Comparison of ENCODE assay signal across 14 cellular contexts in genomic region chr5:32297181-32298055, GRCh38. TPM values are rescaled to one million over a fixed set of nuclear protein-coding genes. Genes with fewer than 3 reads are reported as not detected.
DNase-seq lines count a peak whose midpoint lies in the region; ATAC-seq and TF ChIP-seq lines count a peak whose summit lies in the region.
"Had no signal": no experiment of that assay in that cellular context is flagged by ENCODE, and none has a peak within 500 bp of the region (broad histone marks: within the 10 kb centered on the region; RNA-seq: fewer than 3 reads in every experiment).

No MANE protein-coding gene starts in this region.

- peaks cover 17% of the 10 kb centered on the region for H4K20me1 ChIP-seq in hepatocyte (ENCODE audit: insufficient read depth, poor library complexity, severe bottlenecking)

- H3K27ac Mint-ChIP-seq in CD8-positive, alpha-beta memory T cell, result peak overlapping the region in 5 of 8 donors; percentile 22 to 75 (median 59)
- peak overlapping the region in 5 of 6 donors; percentile 6 to 92 (median 77) for H3K27ac Mint-ChIP-seq in naive B cell
- H3K27ac Mint-ChIP-seq: activated CD4-positive, alpha-beta T cell treated with anti-CD3 and anti-CD28 coated beads, Interleukin-2, amount 10 ng/mL, durations not matched to agents 7 days and 5 days; CD4-positive, alpha-beta T cell had no signal

- DNase-seq in CD8-positive, alpha-beta memory T cell, result no peak
- DNase-seq in astrocyte of the hippocampus (ENCODE audit: low read depth, low spot score) (peak; percentile 8), naive B cell (no peak), GM20000 (ENCODE audit: low spot score) (no peak), hepatocyte (ENCODE audit: low spot score) (no peak), testis (no peak), COLO668 (lab: John Stamatoyannopoulos, UW; ENCODE audit: unreplicated experiment) (no peak)
- DNase-seq: activated CD4-positive, alpha-beta T cell treated with anti-CD3 and anti-CD28 coated beads, Interleukin-2, amount 10 ng/mL, durations not matched to agents 7 days and 5 days; CD4-positive, alpha-beta T cell; NCI-H82; ovary; stimulated activated CD4-positive, alpha-beta T cell treated with anti-CD3 and anti-CD28 coated beads, Interleukin-2, amount 100 ng/mL, for 48 hours had no signal

- H3K27me3 Mint-ChIP-seq in CD8-positive, alpha-beta memory T cell, result no peaks in the 10 kb centered on the region
- H3K27me3 Mint-ChIP-seq in naive B cell, result no peaks in the 10 kb centered on the region
- H3K27me3 Mint-ChIP-seq: activated CD4-positive, alpha-beta T cell treated with anti-CD3 and anti-CD28 coated beads, Interleukin-2, amount 10 ng/mL, durations not matched to agents 7 days and 5 days; CD4-positive, alpha-beta T cell had no signal

- 75% methylated on average over 2 of the region's 2 CpGs for WGBS in hepatocyte (ENCODE audit: low lambda C conversion rate, missing lambda C conversion rate)
- 33 to 49% methylated on average over 2 of the region's 2 CpGs for WGBS in testis, 2 donors

- H3K4me2 ChIP-seq in hepatocyte, result no peak overlapping the region

- no peaks in the 10 kb centered on the region for H3K4me1 ChIP-seq in CD8-positive, alpha-beta memory T cell (ENCODE audit: insufficient read depth, low read length)
- H3K4me1 ChIP-seq in hepatocyte (ENCODE audit: insufficient read depth), result no peaks in the 10 kb centered on the region
- H3K4me1 ChIP-seq in testis, result peaks cover 16% of the 10 kb centered on the region

- H3K27ac ChIP-seq in CD8-positive, alpha-beta memory T cell (ENCODE audit: low read depth, low read length), result peak overlapping the region; percentile 22
- H3K27ac ChIP-seq in hepatocyte, result no peak overlapping the region
- H3K27ac ChIP-seq in testis, result no peak overlapping the region
- H3K27ac ChIP-seq: ovary had no signal

- POLR2A ChIA-PET in CD8-positive, alpha-beta memory T cell (lab: Charles Lee), result interaction anchor here (0.5 kb wide), 1 partner anchor 14 kb away, joined by 3 read pairs; no protein-coding TSS in a partner anchor

- H3K79me2 ChIP-seq in hepatocyte, result peaks cover 93% of the 10 kb centered on the region

- H3K4me3 ChIP-seq in CD8-positive, alpha-beta memory T cell (ENCODE audit: low read length), result no peak overlapping the region
- H3K4me3 ChIP-seq in hepatocyte (no peak overlapping the region), testis (no peak overlapping the region)
- H3K4me3 ChIP-seq: ovary had no signal

- H3K9me3 ChIP-seq in CD8-positive, alpha-beta memory T cell (ENCODE audit: low read length), result no peaks in the 10 kb centered on the region
- H3K9me3 ChIP-seq in hepatocyte (ENCODE audit: low read depth), result no peaks in the 10 kb centered on the region
- no peaks in the 10 kb centered on the region for H3K9me3 ChIP-seq in testis
- H3K9me3 ChIP-seq: ovary had no signal

- H3K36me3 ChIP-seq in CD8-positive, alpha-beta memory T cell (ENCODE audit: insufficient read depth, low read length), result peaks cover 7% of the 10 kb centered on the region
- H3K36me3 ChIP-seq in hepatocyte (replicated peaks; ENCODE audit: insufficient read depth, low read depth), result no peaks in the 10 kb centered on the region
- H3K36me3 ChIP-seq in testis (ENCODE audit: low read depth, missing control alignments), result no peaks in the 10 kb centered on the region
- H3K36me3 ChIP-seq: ovary had no signal

- peaks cover 36 to 64% (median 53%) of the 10 kb centered on the region in 3 donors for H3K4me1 Mint-ChIP-seq in CD8-positive, alpha-beta memory T cell
- peaks cover 55 to 75% (median 59%) of the 10 kb centered on the region in 3 donors for H3K4me1 Mint-ChIP-seq in naive B cell

- no peak for TF ChIP-seq POLR2A in testis (IDR thresholded peaks at IDR 0.05)

- no peaks in the 10 kb centered on the region for H3K9me2 ChIP-seq in hepatocyte (replicated peaks; ENCODE audit: insufficient read depth)

- H3K4me3 Mint-ChIP-seq in CD8-positive, alpha-beta memory T cell, result no peak overlapping the region
- peak overlapping the region in 1 of 8 donors; percentile 15 for H3K4me3 Mint-ChIP-seq in naive B cell
- H3K4me3 Mint-ChIP-seq: activated CD4-positive, alpha-beta T cell treated with anti-CD3 and anti-CD28 coated beads, Interleukin-2, amount 10 ng/mL, durations not matched to agents 7 days and 5 days; CD4-positive, alpha-beta T cell had no signal

- H3K36me3 Mint-ChIP-seq in CD8-positive, alpha-beta memory T cell, result peaks cover 0 to 64% (median 12%) of the 10 kb centered on the region in 3 donors
- peaks cover 0 to 17% of the 10 kb centered on the region in 2 donors for H3K36me3 Mint-ChIP-seq in naive B cell

- no peaks in the 10 kb centered on the region for H3K27me3 ChIP-seq in CD8-positive, alpha-beta memory T cell (ENCODE audit: insufficient read depth, low read length, poor library complexity, severe bottlenecking)
- H3K27me3 ChIP-seq in hepatocyte (no peaks in the 10 kb centered on the region), testis (no peaks in the 10 kb centered on the region)
- H3K27me3 ChIP-seq: ovary had no signal

- peak; percentile 10 for ATAC-seq in HG02981 (IDR thresholded peaks at IDR 0.05; ENCODE audit: unreplicated experiment)
- ATAC-seq in naive B cell (ENCODE audit: low read depth in 2 of 2), result no peak
- ATAC-seq: SK-N-SH treated with all-trans-retinoic acid at 6 μM for 48 hours had no signal

- H2AFZ ChIP-seq in hepatocyte, result no peak overlapping the region

- no peaks in the 10 kb centered on the region for H3K9me3 Mint-ChIP-seq in CD8-positive, alpha-beta memory T cell
- no peaks in the 10 kb centered on the region for H3K9me3 Mint-ChIP-seq in naive B cell
- H3K9me3 Mint-ChIP-seq: CD4-positive, alpha-beta T cell had no signal

- intact Hi-C loops in testis (cut with DNase I; ENCODE audit: low total_unique reads), result no loop called here

- CTCF ChIA-PET in CD8-positive, alpha-beta memory T cell (lab: Charles Lee), result interaction anchor here (1.8 kb wide), 1 partner anchor 65 kb away, joined by 4 read pairs; no protein-coding TSS in a partner anchor

- TF ChIP-seq CTCF in GM20000 (IDR thresholded peaks at IDR 0.05; ENCODE audit: extremely low read depth, missing control alignments) (no peak), hepatocyte (IDR thresholded peaks at IDR 0.05; ENCODE audit: poor library complexity) (no peak), testis (IDR thresholded peaks at IDR 0.05) (no peak)

RNA-seq across cellular contexts. Expression of gene MTMR12, which starts 15.3 kb away (rescaled TPM):
- 10 to 100 TPM; 25.4 to 27.4 TPM for total RNA-seq in CD8-positive, alpha-beta memory T cell
- 20.4 TPM for polyA plus RNA-seq in CD8-positive, alpha-beta memory T cell
- polyA plus RNA-seq in naive B cell (ENCODE audit: low read depth in 6 of 6) (10 to 100 TPM; 16.9 to 32.1 (median 20.5) TPM), hepatocyte (7.1 and 11.0 TPM in 2 replicates), testis (ENCODE audit: insufficient read depth, low read depth, low replicate concordance) (53.6 TPM)
- total RNA-seq in hepatocyte (14.7 and 19.7 TPM in 2 replicates), testis (10 to 100 TPM; 59.2 to 64.0 TPM)
